ENCODE assay signal across 1 cellular context in genomic region chr2:19389469-19389868, GRCh38. TPM values are rescaled to one million over a fixed set of nuclear protein-coding genes. Genes with fewer than 3 reads are reported as not detected.
"Had no signal": no experiment of that assay in that cellular context is flagged by ENCODE, and none has a peak within 500 bp of the region (broad histone marks: within the 10 kb centered on the region; RNA-seq: fewer than 3 reads in every experiment).

No MANE protein-coding gene starts in this region.

RNA-seq across cellular contexts. Expression of gene OSR1, which starts 31.0 kb away (rescaled TPM):
- total RNA-seq: endodermal cell had no signal
